ENCODE assay signal across 1 cellular context in genomic region chr2:24076849-24077534, GRCh38.
TF ChIP-seq lines count a peak whose summit lies in the region.

No MANE protein-coding gene starts in this region.

TF ChIP-seq in GM12878, 131 proteins besides CTCF, POLR2A, EP300 and RAD21:
- TF ChIP-seq SMAD1 (IDR thresholded peaks at IDR 0.05; ENCODE audit: low read depth, partially characterized antibody) (no peak), YY1 (IDR thresholded peaks at IDR 0.05; ENCODE audit: low read depth, low read length) (no peak), ATF7 (IDR thresholded peaks at IDR 0.05; ENCODE audit: low read depth) (no peak), MXI1 (IDR thresholded peaks at IDR 0.05; ENCODE audit: low read depth, low read length) (peak; percentile 13; the same call in 1 of the 2 replicates), CBX3 (IDR thresholded peaks at IDR 0.05; ENCODE audit: borderline replicate concordance, low read depth) (no peak), NKRF (conservative IDR thresholded peaks at IDR 0.05) (no peak), MYC (IDR thresholded peaks at IDR 0.05; ENCODE audit: insufficient read depth, insufficient read length, insufficient replicate concordance, low read length, severe bottlenecking) (no peak), BHLHE40 (IDR thresholded peaks at IDR 0.05; ENCODE audit: borderline replicate concordance in 1 of 2, low read depth in 2 of 2, low read length in 1 of 2) (0 out of 4 replicates have a peak, but pooled peaks of 1 of the 2 experiments have one; percentile 6), ZNF622 (IDR thresholded peaks at IDR 0.05) (no peak)
TF ChIP-seq in GM12878: peak in this region for 2.
